Comparison of ENCODE assay signal across 13 cellular contexts in genomic region chr4:163492951-163493504, GRCh38. TPM values are rescaled to one million over a fixed set of nuclear protein-coding genes. Genes with fewer than 3 reads are reported as not detected.
A peak's percentile ranks its signal among the peaks of the same experiment; 100 is the strongest.
DNase-seq lines count a peak whose midpoint lies in the region; ATAC-seq and TF ChIP-seq lines count a peak whose summit lies in the region.
"Had no signal": no experiment of that assay in that cellular context is flagged by ENCODE, and none has a peak within 500 bp of the region (broad histone marks: within the 10 kb centered on the region; RNA-seq: fewer than 3 reads in every experiment).

No MANE protein-coding gene starts in this region.

- 93 to 98% (median 96%) methylated on average over 6 of the region's 6 CpGs for WGBS in spleen, 5 donors
- WGBS in upper lobe of left lung, 2 donors = 93 to 99% methylated on average over 6 of the region's 6 CpGs

- H3K9me3 Mint-ChIP-seq in activated T-cell treated with anti-CD3 and anti-CD28 coated beads, Interleukin-2, amount 50 U/mL, for 72 hours = no peaks in the 10 kb centered on the region
- peaks cover 0 to 3% (median 0%) of the 10 kb centered on the region in 5 experiments for H3K9me3 Mint-ChIP-seq in brain

- H3K36me3 Mint-ChIP-seq in activated T-cell treated with anti-CD3 and anti-CD28 coated beads, Interleukin-2, amount 50 U/mL, for 72 hours (ENCODE audit: insufficient read depth in 2 of 2) = peaks cover 4 to 5% of the 10 kb centered on the region in 2 donors
- H3K36me3 Mint-ChIP-seq in brain = no peaks in the 10 kb centered on the region

- peaks cover 24% of the 10 kb centered on the region for H3K4me1 Mint-ChIP-seq in activated T-cell treated with anti-CD3 and anti-CD28 coated beads, Interleukin-2, amount 50 U/mL, for 72 hours (ENCODE audit: low read depth)
- H3K4me1 Mint-ChIP-seq in brain = peaks cover 34% of the 10 kb centered on the region

- H3K4me3 Mint-ChIP-seq in activated T-cell treated with anti-CD3 and anti-CD28 coated beads, Interleukin-2, amount 50 U/mL, for 72 hours = peak overlapping the region; percentile 90 to 97
- H3K4me3 Mint-ChIP-seq in brain = peak overlapping the region; percentile 77 to 100 (median 96)

- DNase-seq in activated T-cell treated with anti-CD3 and anti-CD28 coated beads, Interleukin-2, amount 50 U/mL, for 72 hours = no peak
- DNase-seq in activated T-cell treated with anti-CD3 and anti-CD28 coated beads, Interleukin-2, amount 50 U/mL, for 1 hour = no peak
- DNase-seq in MV-4-11 (lab: John Stamatoyannopoulos, UW) (peak; percentile 17), spleen (no peak), uterus (no peak), upper lobe of left lung (no peak), 8988T (no peak)
- DNase-seq: central memory CD4-positive, alpha-beta T cell; NCI-H345; stimulated activated CD8-positive, alpha-beta memory T cell treated with anti-CD3 and anti-CD28 coated beads, Interleukin-4, amount 100 ng/mL, for 48 hours had no signal

- H3K27ac ChIP-seq in spleen (peak overlapping the region in 7 of 8 donors; percentile 87 to 94 (median 92)), uterus (no peak overlapping the region), upper lobe of left lung (peak overlapping the region in 2 of 4 donors; percentile 85 to 93)
- H3K27ac ChIP-seq: hepatocyte, ovary had no signal

- TF ChIP-seq POLR2A in spleen (IDR thresholded peaks at IDR 0.05) = no peak
- no peak for TF ChIP-seq POLR2A in uterus (IDR thresholded peaks at IDR 0.05)
- TF ChIP-seq POLR2A in upper lobe of left lung (IDR thresholded peaks at IDR 0.05) = no peak

- no peak for TF ChIP-seq EP300 in upper lobe of left lung (IDR thresholded peaks at IDR 0.05)

- H3K4me1 ChIP-seq in spleen (peaks cover 20 to 45% (median 36%) of the 10 kb centered on the region in 6 donors), uterus (no peaks in the 10 kb centered on the region), upper lobe of left lung (peaks cover 14 to 17% (median 16%) of the 10 kb centered on the region in 4 donors)

- H3K9me3 ChIP-seq in spleen (no peaks in the 10 kb centered on the region), uterus (no peaks in the 10 kb centered on the region), upper lobe of left lung (no peaks in the 10 kb centered on the region)
- H3K9me3 ChIP-seq: ovary had no signal

- peak overlapping the region; percentile 99 for H3K27ac Mint-ChIP-seq in activated T-cell treated with anti-CD3 and anti-CD28 coated beads, Interleukin-2, amount 50 U/mL, for 72 hours
- H3K27ac Mint-ChIP-seq in brain = peak overlapping the region in 3 of 5 experiments; percentile 61 to 99 (median 61)

- no peak for ATAC-seq in activated T-cell treated with anti-CD3 and anti-CD28 coated beads, Interleukin-2, amount 50 U/mL, for 72 hours (replicated peaks in 1 of 2)
- no peak for ATAC-seq in upper lobe of left lung (ENCODE audit: low FRiP score in 2 of 2)

- intact Hi-C loops in spleen (cut with DNase I; ENCODE audit: low total_unique reads) (no loop called here), uterus (cut with DNase I; ENCODE audit: low total_unique reads) (no loop called here)

- H3K27me3 ChIP-seq in spleen (replicated peaks in 1 of 7) = no peaks in the 10 kb centered on the region
- no peaks in the 10 kb centered on the region for H3K27me3 ChIP-seq in uterus
- no peaks in the 10 kb centered on the region for H3K27me3 ChIP-seq in upper lobe of left lung
- H3K27me3 ChIP-seq: hepatocyte, ovary had no signal

- TF ChIP-seq CTCF in brain (conservative IDR thresholded peaks at IDR 0.05) (no peak), spleen (IDR thresholded peaks at IDR 0.05 in 8 of 11, conservative IDR thresholded peaks at IDR 0.05 in 3 of 11) (no peak), uterus (IDR thresholded peaks at IDR 0.05) (no peak), upper lobe of left lung (IDR thresholded peaks at IDR 0.05) (no peak)

- H3K36me3 ChIP-seq in spleen (peaks cover 0 to 6% (median 0%) of the 10 kb centered on the region in 6 donors), uterus (no peaks in the 10 kb centered on the region), upper lobe of left lung (no peaks in the 10 kb centered on the region)
- H3K36me3 ChIP-seq: ovary had no signal

- peak overlapping the region in 1 of 8 donors; percentile 95 for H3K4me3 ChIP-seq in spleen
- no peak overlapping the region for H3K4me3 ChIP-seq in uterus
- H3K4me3 ChIP-seq in upper lobe of left lung = peak overlapping the region in 1 of 4 donors; percentile 97
- H3K4me3 ChIP-seq: hepatocyte had no signal

- peaks cover 5% of the 10 kb centered on the region for H3K27me3 Mint-ChIP-seq in activated T-cell treated with anti-CD3 and anti-CD28 coated beads, Interleukin-2, amount 50 U/mL, for 72 hours (ENCODE audit: low read depth)
- peaks cover 12% of the 10 kb centered on the region for H3K27me3 Mint-ChIP-seq in brain

RNA-seq across cellular contexts. Expression of gene TMA16, which starts 1.5 kb away (rescaled TPM):
- 10 to 100 TPM; 37.1 to 42.7 TPM for total RNA-seq in activated T-cell treated with anti-CD3 and anti-CD28 coated beads, Interleukin-2, amount 50 U/mL, for 72 hours
- polyA plus RNA-seq in brain (ENCODE audit: insufficient read depth, low read depth, low replicate concordance) (2.8 TPM), spleen (10 to 100 TPM; 15.6 to 22.5 (median 19.4) TPM)
- total RNA-seq in spleen (10 to 100 TPM; 25.8 to 39.0 (median 33.9) TPM), uterus (10 to 100 TPM; 11.2 to 49.6 (median 33.4) TPM), upper lobe of left lung (10 to 100 TPM; 11.3 to 25.2 (median 17.7) TPM)

RNA-seq across cellular contexts. Expression of gene TKTL2, which starts 19.5 kb away (rescaled TPM):
- total RNA-seq in activated T-cell treated with anti-CD3 and anti-CD28 coated beads, Interleukin-2, amount 50 U/mL, for 72 hours = not detected
- not detected for polyA plus RNA-seq in brain (ENCODE audit: insufficient read depth, low read depth, low replicate concordance)
- total RNA-seq in spleen = under 1 TPM in 6 of 7 donors, not detected in 1; 0.13 to 0.60 (median 0.38) TPM
- under 1 TPM in 2 of 3 donors, not detected in 1; 0.06 to 0.15 TPM for polyA plus RNA-seq in spleen
- total RNA-seq in uterus = under 1 TPM in 1 of 4 donors, not detected in 3; 0.07 TPM
- not detected for total RNA-seq in upper lobe of left lung
- total RNA-seq: hepatocyte, ovary had no signal
- polyA plus RNA-seq: hepatocyte, ovary had no signal

Comparison
In these comparisons a context has a peak if more than half of its experiments do, and no peak if none do; other contexts are left out.
1. H3K27ac ChIP-seq: peak in spleen (7 of 8); none in uterus (0 of 2).